In the genomic region with DNA sequence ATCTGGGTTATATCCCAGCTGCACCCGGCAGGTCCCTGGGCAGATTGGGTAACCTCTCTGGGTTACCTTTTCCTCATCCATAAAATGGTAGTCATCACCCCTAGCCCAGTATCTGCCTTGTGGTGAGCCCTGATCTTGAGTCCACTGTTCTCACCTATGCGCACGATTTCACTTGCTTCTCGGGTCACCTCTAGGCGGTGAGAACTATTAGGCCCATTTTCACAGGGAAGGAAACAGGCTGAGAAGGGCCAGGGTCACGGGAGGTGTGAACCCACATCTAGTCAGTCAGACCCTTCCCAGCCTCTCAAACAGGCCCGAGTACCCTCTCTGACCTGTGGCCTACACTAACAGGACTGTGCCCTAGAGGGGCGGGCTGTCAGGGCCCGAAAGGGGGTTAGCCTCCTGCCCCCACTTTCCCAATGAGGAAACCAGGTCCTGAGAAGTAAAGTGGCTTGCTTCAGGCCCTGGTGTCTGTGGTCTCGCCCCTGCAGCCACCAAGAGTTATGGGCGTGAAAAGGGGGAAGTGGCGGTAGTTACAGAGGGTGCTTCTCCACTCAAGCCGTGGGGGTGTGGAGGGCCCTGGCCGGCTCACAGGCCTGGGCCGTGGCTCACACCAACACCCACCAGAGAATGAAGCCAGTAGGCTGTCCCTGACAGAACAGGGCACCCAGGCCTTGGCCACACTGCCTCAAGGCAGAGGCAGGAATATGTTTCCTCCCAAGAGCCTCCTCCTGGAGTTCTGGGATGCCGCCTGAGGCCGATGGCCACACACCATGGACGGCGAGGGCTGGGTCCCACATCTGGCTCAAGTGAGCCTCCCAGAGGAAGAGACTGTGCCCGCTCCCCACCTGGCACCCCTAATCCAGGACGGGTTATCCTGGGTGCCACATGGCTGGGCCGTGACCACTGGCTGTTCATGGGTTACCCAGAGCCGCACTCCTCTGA, we compare ENCODE assay signal across 8 cellular contexts. TPM values are rescaled to one million over a fixed set of nuclear protein-coding genes. Genes with fewer than 3 reads are reported as not detected.
DNase-seq lines count a peak whose midpoint lies in the region; ATAC-seq, FAIRE-seq and TF ChIP-seq lines count a peak whose summit lies in the region.

No MANE protein-coding gene starts in this region.

- no peak overlapping the region for H3K27ac Mint-ChIP-seq in glutamatergic neuron (ENCODE audit: unreplicated experiment)

- H3K27ac ChIP-seq in lung (ENCODE audit: low read depth in 1 of 2, low read length in 1 of 2), result peak overlapping the region in 1 of 2 donors; percentile 12

- H3K4me1 Mint-ChIP-seq in glutamatergic neuron (ENCODE audit: low read depth, unreplicated experiment), result peaks cover 9% of the 10 kb centered on the region

- peaks cover 4% of the 10 kb centered on the region for H3K27me3 Mint-ChIP-seq in glutamatergic neuron (ENCODE audit: unreplicated experiment)

- H3K36me3 Mint-ChIP-seq in glutamatergic neuron (ENCODE audit: unreplicated experiment), result no peaks in the 10 kb centered on the region

- peak; percentile 73 for DNase-seq in GM12892 (ENCODE audit: insufficient read length)
- peak; percentile 90 for DNase-seq in NOMO-1 treated with dmso at 0.1 percent for 144 hours (lab: John Stamatoyannopoulos, UW; ENCODE audit: unreplicated experiment)
- DNase-seq in lung (ENCODE audit: low spot score), result no peak
- no peak for DNase-seq in HPDE6-E6E7 (ENCODE audit: extremely low spot score)
- DNase-seq in DMS153 treated with DMSO at 0.1 percent for 48 hours (lab: John Stamatoyannopoulos, UW; ENCODE audit: unreplicated experiment), result no peak
- no peak for DNase-seq in glutamatergic neuron
- DNase-seq in T-helper 9 cell, result no peak

- H3K4me3 Mint-ChIP-seq in glutamatergic neuron (ENCODE audit: unreplicated experiment), result no peak overlapping the region

- TF ChIP-seq POLR2A in GM12892 (IDR thresholded peaks at IDR 0.05; ENCODE audit: low read depth, low read length), result no peak

- ATAC-seq in GM21723 (IDR thresholded peaks at IDR 0.05; ENCODE audit: unreplicated experiment) (peak; percentile 45), lung (ENCODE audit: insufficient read depth, low FRiP score) (peak; percentile 16)

- peak; percentile 50 for FAIRE-seq in GM12892 (lab: Jason Lieb, UNC)

- no peaks in the 10 kb centered on the region for H3K9me3 ChIP-seq in lung (ENCODE audit: control insufficient read depth in 2 of 2, insufficient read depth in 1 of 2, low read length in 1 of 2)

- TF ChIP-seq CTCF in lung (IDR thresholded peaks at IDR 0.05; ENCODE audit: control extremely low read depth, extremely low read depth) (no peak), glutamatergic neuron (IDR thresholded peaks at IDR 0.05; ENCODE audit: partially characterized antibody, unreplicated experiment) (no peak)

- peaks cover 0 to 1% of the 10 kb centered on the region in 2 donors for H3K36me3 ChIP-seq in lung (ENCODE audit: control insufficient read depth in 2 of 2, insufficient read depth in 2 of 2, low read length in 2 of 2)

- no peaks in the 10 kb centered on the region for H3K9me3 Mint-ChIP-seq in glutamatergic neuron (ENCODE audit: unreplicated experiment)

- peaks cover 0 to 2% of the 10 kb centered on the region in 2 donors for H3K4me1 ChIP-seq in lung (ENCODE audit: control insufficient read depth in 2 of 2, insufficient read depth in 2 of 2, low read length in 2 of 2)

- H3K4me3 ChIP-seq in lung, result no peak overlapping the region

- no peaks in the 10 kb centered on the region for H3K27me3 ChIP-seq in lung (ENCODE audit: control insufficient read depth, insufficient read depth)

- WGBS in lung, 2 donors, result 53 to 62% methylated on average over 23 of the region's 23 CpGs

RNA-seq across cellular contexts. Expression of a gene that starts 19.5 kb away (rescaled TPM):
- polyA plus RNA-seq in GM12892 (2012; ENCODE audit: missing spikeins), result 6.4 TPM
- 10 to 100 TPM; 12.4 to 27.8 TPM for total RNA-seq in lung
- polyA plus RNA-seq in lung, result 10 to 100 TPM; 13.4 to 39.6 TPM
- total RNA-seq in glutamatergic neuron (ENCODE audit: unreplicated experiment), result 12.4 TPM

RNA-seq across cellular contexts. Expression of a gene that starts 56.5 kb away (rescaled TPM):
- polyA plus RNA-seq in GM12892 (2012; ENCODE audit: missing spikeins), result 42.1 TPM
- total RNA-seq in lung (100 to 1,000 TPM; 339 to 494 TPM), glutamatergic neuron (ENCODE audit: unreplicated experiment) (190 TPM)
- 100 to 1,000 TPM; 428 to 472 TPM for polyA plus RNA-seq in lung

Comparison
In these comparisons a context has a peak if more than half of its experiments do, and no peak if none do; other contexts are left out.
1. DNase-seq: peak in GM12892 (single experiment) and NOMO-1 treated with dmso at 0.1 percent for 144 hours (single experiment); none in lung (single experiment), HPDE6-E6E7 (single experiment), DMS153 treated with DMSO at 0.1 percent for 48 hours (single experiment), glutamatergic neuron (single experiment) and T-helper 9 cell (single experiment).